ENCODE assay signal across 8 cellular contexts in the genomic region with DNA sequence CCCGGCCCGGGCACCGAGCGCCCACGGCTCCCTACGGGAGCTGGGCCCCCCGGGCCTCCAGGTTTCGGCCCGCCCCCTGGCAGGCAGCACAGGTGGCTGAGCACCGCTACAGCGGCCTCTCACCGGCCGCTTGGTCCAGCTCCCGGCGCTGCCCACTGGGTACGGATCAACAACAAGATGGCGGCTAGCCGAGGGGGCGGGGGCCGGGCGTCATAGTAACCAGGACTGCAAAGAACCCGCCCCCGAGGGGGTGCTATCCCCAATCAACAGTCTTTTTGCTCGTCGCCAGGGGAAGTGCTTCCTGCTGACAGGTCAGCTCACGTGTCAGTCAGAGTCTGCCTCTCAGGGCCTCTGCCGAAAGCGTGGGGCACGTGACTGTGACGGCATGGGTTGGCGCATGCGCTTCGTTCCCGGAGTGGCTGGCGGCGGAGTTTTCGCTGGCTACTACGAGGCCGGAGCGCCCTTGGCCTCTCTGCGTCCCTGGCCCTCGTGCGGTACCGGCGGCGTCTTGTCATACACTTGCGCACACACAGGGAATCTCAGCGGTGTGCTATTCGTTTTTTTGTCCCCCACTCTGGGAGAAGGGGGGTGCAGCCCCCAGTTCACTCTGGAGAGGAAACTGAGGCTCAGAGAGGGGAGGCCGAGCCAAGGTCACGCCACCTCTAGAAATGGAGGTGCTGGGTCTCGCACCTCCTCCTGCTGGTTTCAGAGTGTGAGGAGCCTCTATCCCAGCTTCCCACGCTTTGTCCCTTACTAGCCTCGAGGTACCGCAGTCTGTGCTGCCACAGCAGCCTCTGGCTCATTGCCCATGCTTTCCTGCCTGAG. TPM values are rescaled to one million over a fixed set of nuclear protein-coding genes. Genes with fewer than 3 reads are reported as not detected.
DNase-seq lines count a peak whose midpoint lies in the region; ATAC-seq, FAIRE-seq and TF ChIP-seq lines count a peak whose summit lies in the region.

IP6K1 (minus strand) TSS at position 186 of the 825 bp plus-strand sequence. CDS start 38,502 bp downstream, outside the sequence.

- H3K4me3 ChIP-seq in BJ (ENCODE audit: low read depth, low read length), result peak within 1 kb of the TSS; percentile 85

- FAIRE-seq in colon (lab: Jason Lieb, UNC), result peak; percentile 81

- POLR2A ChIA-PET in BJ (lab: Charles Lee), result interaction anchor here (0.6 to 1.4 kb wide), 3 partner anchors 17 to 187 kb away, joined by 4 to 8 read pairs (median 5); partner anchors contain the start of gene INKA1

- DNase-seq in BJ (ENCODE audit: low read depth) (peak; percentile 99), GM19240 (ENCODE audit: insufficient read length, low spot score) (peak; percentile 100), NCI-H526 (lab: John Stamatoyannopoulos, UW) (peak; percentile 99), kidney tubule cell (ENCODE audit: low spot score) (peak; percentile 100)
- peak; percentile 100 for DNase-seq in activated CD4-positive, alpha-beta T cell treated with anti-CD3 and anti-CD28 coated beads for 48 hours
- peak; percentile 97 to 100 (median 98) for DNase-seq in stimulated activated CD4-positive, alpha-beta T cell treated with anti-CD3 and anti-CD28 coated beads, Interleukin-1b, Interleukin-23, amount 100 ng/mL, for 24 hours (ENCODE audit: low read depth in 4 of 4, low spot score in 1 of 4)

- peak; percentile 98 for ATAC-seq in HG03460 (IDR thresholded peaks at IDR 0.05; ENCODE audit: unreplicated experiment)

- peaks cover 1% of the 10 kb centered on the region; the same call in 1 of the 2 replicates for H3K36me3 ChIP-seq in BJ (ENCODE audit: control insufficient read depth, insufficient read depth, low read length)

- CTCF ChIA-PET in BJ (lab: Yijun Ruan, JAX), result interaction anchor here (0.9 to 2.5 kb wide), 7 partner anchors 11 to 119 kb away, joined by 3 to 13 read pairs (median 5); partner anchors contain the start of genes CDHR4 and INKA1

- no peak for TF ChIP-seq CTCF in BJ (IDR thresholded peaks at IDR 0.05; ENCODE audit: insufficient read depth, low read depth, low read length)

- no peaks in the 10 kb centered on the region for H3K27me3 ChIP-seq in BJ (ENCODE audit: control insufficient read depth, insufficient read depth, low read length)

RNA-seq across cellular contexts. Expression of gene IP6K1, which starts in this region (rescaled TPM):
- 35.8 and 54.4 TPM in 2 replicates for polyA plus RNA-seq in BJ (2011; rRNA removed)
- 75.2 and 88.8 TPM in 2 replicates for polyA minus RNA-seq in BJ (2011; rRNA and poly(A)+ RNA removed)

Comparison
In these comparisons a context has a peak if more than half of its experiments do, and no peak if none do; other contexts are left out.
1. Peak in every context shown above with its lines: DNase-seq, ATAC-seq and H3K4me3 ChIP-seq.